In the genomic region with DNA sequence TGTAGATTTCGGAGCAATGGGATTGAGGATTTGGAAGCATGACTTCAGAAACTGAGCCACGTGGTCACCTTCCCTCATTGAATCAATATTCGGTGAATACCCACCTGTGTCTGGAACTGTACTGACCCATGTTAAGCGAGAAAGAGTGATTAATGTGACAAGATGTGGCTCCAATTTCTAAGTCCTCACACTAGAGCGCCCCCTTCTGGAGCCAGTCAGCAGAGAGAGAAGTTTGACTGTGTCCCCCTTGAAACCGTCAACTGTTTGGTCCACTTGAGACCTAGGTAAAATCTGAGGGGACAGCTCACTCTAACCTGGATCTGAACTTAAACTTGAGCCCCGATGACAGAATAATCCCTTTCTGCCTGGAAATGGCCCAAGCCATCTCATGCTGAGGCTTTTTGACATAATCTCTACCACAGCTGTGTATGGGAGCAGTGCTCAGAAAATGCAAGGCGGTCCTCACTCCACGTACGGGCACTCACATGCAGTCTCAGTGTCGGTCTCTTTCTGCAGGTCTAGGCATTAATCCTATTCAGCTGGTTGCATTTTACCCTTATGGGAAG, we compare ENCODE assay signal across 8 cellular contexts. TPM values are rescaled to one million over a fixed set of nuclear protein-coding genes. Genes with fewer than 3 reads are reported as not detected.
DNase-seq lines count a peak whose midpoint lies in the region; ATAC-seq and TF ChIP-seq lines count a peak whose summit lies in the region.

No MANE protein-coding gene starts in this region.

- H3K27ac Mint-ChIP-seq in IgD-negative memory B cell: peak overlapping the region in 2 of 3 donors; percentile 16
- no peak overlapping the region for H3K27ac Mint-ChIP-seq in activated naive CD8-positive, alpha-beta T cell treated with anti-CD3 and anti-CD28 coated beads, Interleukin-2, amount 50 U/mL, for 24 hours

- peaks cover 0 to 8% (median 7%) of the 10 kb centered on the region in 3 donors for H3K4me1 Mint-ChIP-seq in IgD-negative memory B cell
- peaks cover 15% of the 10 kb centered on the region for H3K4me1 Mint-ChIP-seq in activated naive CD8-positive, alpha-beta T cell treated with anti-CD3 and anti-CD28 coated beads, Interleukin-2, amount 50 U/mL, for 24 hours

- ATAC-seq in activated naive CD8-positive, alpha-beta T cell treated with anti-CD3 and anti-CD28 coated beads, Interleukin-2, amount 50 U/mL, for 24 hours: no peak
- ATAC-seq in lower lobe of right lung: no peak
- no peak for ATAC-seq in GM21529 (IDR thresholded peaks at IDR 0.05; ENCODE audit: unreplicated experiment)
- ATAC-seq in GM21723 (IDR thresholded peaks at IDR 0.05; ENCODE audit: unreplicated experiment): no peak

- peaks cover under 1% of the 10 kb centered on the region for H3K36me3 ChIP-seq in lower lobe of right lung

- intact Hi-C loops in lower lobe of right lung (cut with DNase I): no loop called here

- H3K9me3 Mint-ChIP-seq in IgD-negative memory B cell: no peaks in the 10 kb centered on the region
- H3K9me3 Mint-ChIP-seq in activated naive CD8-positive, alpha-beta T cell treated with anti-CD3 and anti-CD28 coated beads, Interleukin-2, amount 50 U/mL, for 24 hours: no peaks in the 10 kb centered on the region

- H3K9me3 ChIP-seq in lower lobe of right lung: no peaks in the 10 kb centered on the region

- H3K4me3 ChIP-seq in AG04449 (ENCODE audit: low read depth, low read length) (no peak overlapping the region), lower lobe of right lung (no peak overlapping the region)

- no peaks in the 10 kb centered on the region for H3K27me3 Mint-ChIP-seq in IgD-negative memory B cell
- H3K27me3 Mint-ChIP-seq in activated naive CD8-positive, alpha-beta T cell treated with anti-CD3 and anti-CD28 coated beads, Interleukin-2, amount 50 U/mL, for 24 hours: no peaks in the 10 kb centered on the region

- H3K4me3 Mint-ChIP-seq in IgD-negative memory B cell: no peak overlapping the region
- H3K4me3 Mint-ChIP-seq in activated naive CD8-positive, alpha-beta T cell treated with anti-CD3 and anti-CD28 coated beads, Interleukin-2, amount 50 U/mL, for 24 hours: no peak overlapping the region

- H3K27me3 ChIP-seq in lower lobe of right lung (ENCODE audit: low read depth): no peaks in the 10 kb centered on the region

- CTCF ChIA-PET in AG04449 (lab: Yijun Ruan, JAX): interaction anchor here (0.6 to 2.4 kb wide), 18 partner anchors 9 to 508 kb away, joined by 3 to 12 read pairs (median 4); no protein-coding TSS in a partner anchor

- TF ChIP-seq CTCF in AG04449 (IDR thresholded peaks at IDR 0.05; ENCODE audit: insufficient read depth, low read length, missing control alignments) (peak; percentile 30), lower lobe of right lung (IDR thresholded peaks at IDR 0.05) (peak; percentile 28)

- peak overlapping the region; percentile 53 for H3K27ac ChIP-seq in lower lobe of right lung

- DNase-seq in AG04449 (ENCODE audit: low read depth, low spot score): no peak
- peak; percentile 57 for DNase-seq in activated naive CD8-positive, alpha-beta T cell treated with anti-CD3 and anti-CD28 coated beads, Interleukin-2, amount 50 U/mL, for 24 hours
- DNase-seq in lower lobe of right lung: no peak
- no peak for DNase-seq in NCI-H1436 (lab: John Stamatoyannopoulos, UW)
- DNase-seq in CD1c-positive myeloid dendritic cell (ENCODE audit: extremely low spot score): no peak

- H3K4me1 ChIP-seq in lower lobe of right lung: peaks cover 66% of the 10 kb centered on the region

- POLR2A ChIA-PET in AG04449 (lab: Yijun Ruan, JAX): no interaction called here

- H3K36me3 Mint-ChIP-seq in IgD-negative memory B cell: peaks cover 3% of the 10 kb centered on the region
- H3K36me3 Mint-ChIP-seq in activated naive CD8-positive, alpha-beta T cell treated with anti-CD3 and anti-CD28 coated beads, Interleukin-2, amount 50 U/mL, for 24 hours (ENCODE audit: low read depth): peaks cover 6% of the 10 kb centered on the region

RNA-seq across cellular contexts. Expression of a gene that starts 47.8 kb away (rescaled TPM):
- polyA plus RNA-seq in IgD-negative memory B cell: 23.0 TPM
- total RNA-seq in lower lobe of right lung: 80.6 TPM
